ENCODE assay signal across 21 cellular contexts in the genomic region with DNA sequence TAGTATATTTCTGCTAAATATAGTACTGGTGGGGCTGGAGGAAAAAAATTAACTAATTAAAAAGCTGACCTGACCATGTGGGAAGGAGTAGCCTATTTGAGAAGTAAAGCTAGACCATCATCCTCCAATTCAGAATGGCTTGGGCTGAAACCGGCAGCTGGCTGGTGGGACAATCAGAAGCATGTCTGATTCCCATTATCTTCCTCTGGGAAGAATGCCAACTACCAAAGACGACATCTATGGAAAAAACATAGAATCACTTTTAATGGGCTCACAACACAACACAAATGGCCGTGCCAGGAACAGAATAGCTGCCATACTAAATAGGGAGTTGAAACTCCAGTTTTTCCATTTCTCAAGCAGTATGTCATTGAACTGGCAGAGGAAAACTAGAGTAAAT.
A peak's percentile ranks its signal among the peaks of the same experiment; 100 is the strongest.
DNase-seq lines count a peak whose midpoint lies in the region; ATAC-seq lines count a peak whose summit lies in the region.
"Had no signal": no experiment of that assay in that cellular context is flagged by ENCODE, and none has a peak within 500 bp of the region (broad histone marks: within the 10 kb centered on the region; RNA-seq: fewer than 3 reads in every experiment).

No MANE protein-coding gene starts in this region.

- intact Hi-C loops in left cardiac atrium (cut with DNase I) = no loop called here

- peak; percentile 21 to 49 for DNase-seq in HAP-1 (ENCODE audit: low spot score in 2 of 2)
- peak; percentile 59 to 83 for DNase-seq in NCI-H1930 (lab: John Stamatoyannopoulos, UW)
- peak; percentile 96 for DNase-seq in NCI-H748 (lab: John Stamatoyannopoulos, UW; ENCODE audit: unreplicated experiment)
- DNase-seq in medulla oblongata (ENCODE audit: extremely low spot score) = peak; percentile 3
- DNase-seq in NCI-H1436 treated with DMSO at 0.1 percent for 48 hours (lab: John Stamatoyannopoulos, UW) = no peak
- DNase-seq in left cardiac atrium = no peak
- DNase-seq: activated CD8-positive, alpha-beta T cell treated with anti-CD3 and anti-CD28 coated beads for 36 hours; activated naive CD4-positive, alpha-beta T cell treated with Interleukin-2 at 50 U/mL for 16 hours; activated T-cell treated with anti-CD3 and anti-CD28 coated beads, Interleukin-2, amount 50 U/mL, for 1 hour; amniotic stem cell; cortex of kidney; HCEC 1CT; heart left ventricle; left ventricle myocardium inferior; NCI-H1436; nephron progenitor cell; RPMI8226; stimulated activated naive CD4-positive, alpha-beta T cell treated with Interleukin-2 at 50 U/mL for 16 hours; thyroid gland had no signal

- H3K9me3 ChIP-seq in HAP-1 = peaks cover 2% of the 10 kb centered on the region; the same call in 1 of the 2 replicates
- H3K9me3 ChIP-seq: thyroid gland had no signal

- H3K4me3 ChIP-seq in HAP-1 = no peak overlapping the region
- H3K4me3 ChIP-seq: heart left ventricle, left ventricle myocardium inferior, thyroid gland had no signal

- H3K27me3 ChIP-seq in HAP-1 (ENCODE audit: low read depth) = no peaks in the 10 kb centered on the region
- H3K27me3 ChIP-seq: heart left ventricle, thyroid gland had no signal

- H3K4me1 ChIP-seq in HAP-1 = peaks cover 26% of the 10 kb centered on the region
- H3K4me1 ChIP-seq: heart left ventricle, left ventricle myocardium inferior, parathyroid adenoma, thyroid gland had no signal

- in situ Hi-C loops in HAP-1 (cut with MboI; ENCODE audit: low sequenced_read_pairs) = no loop called here

- H3K36me3 ChIP-seq in HAP-1 (replicated peaks) = no peaks in the 10 kb centered on the region
- H3K36me3 ChIP-seq: heart left ventricle, left ventricle myocardium inferior, thyroid gland had no signal

- no peak for ATAC-seq in GM19351 (IDR thresholded peaks at IDR 0.05; ENCODE audit: unreplicated experiment)
- no peak for ATAC-seq in left cardiac atrium
- ATAC-seq: activated CD8-positive, alpha-beta T cell treated with anti-CD3 and anti-CD28 coated beads for 36 hours; heart left ventricle had no signal

Comparison
In these comparisons a context has a peak if more than half of its experiments do, and no peak if none do; other contexts are left out.
1. DNase-seq: peak in HAP-1 (2 of 2), NCI-H1930 (2 of 2), NCI-H748 (single experiment) and medulla oblongata (single experiment); none in NCI-H1436 treated with DMSO at 0.1 percent for 48 hours (single experiment) and left cardiac atrium (single experiment).